In the genomic region with DNA sequence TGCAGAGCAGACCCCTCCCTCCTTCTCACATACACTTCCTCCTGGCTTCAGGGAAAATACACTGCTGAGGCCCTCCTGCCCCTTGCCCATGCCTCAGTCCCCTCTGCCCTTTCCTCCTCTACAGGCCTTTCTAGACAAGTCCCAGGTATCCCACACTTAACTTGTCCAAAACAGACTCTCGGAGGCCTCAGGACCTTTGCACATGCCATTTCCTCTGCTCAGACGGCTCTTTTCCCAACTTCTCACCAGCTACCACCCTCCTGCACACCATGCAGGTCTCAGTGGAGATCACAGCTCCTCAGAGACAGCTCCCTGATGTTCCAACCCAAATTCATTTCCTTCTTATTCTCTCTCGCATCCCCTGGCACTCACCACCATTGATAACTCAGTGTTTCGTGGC, we compare ENCODE assay signal across 1 cellular context.
TF ChIP-seq lines count a peak whose summit lies in the region.

No MANE protein-coding gene starts in this region.

TF ChIP-seq in A549, 52 proteins besides CTCF, POLR2A, EP300 and RAD21 (continued from another document):
- TF ChIP-seq, protein P1, sequence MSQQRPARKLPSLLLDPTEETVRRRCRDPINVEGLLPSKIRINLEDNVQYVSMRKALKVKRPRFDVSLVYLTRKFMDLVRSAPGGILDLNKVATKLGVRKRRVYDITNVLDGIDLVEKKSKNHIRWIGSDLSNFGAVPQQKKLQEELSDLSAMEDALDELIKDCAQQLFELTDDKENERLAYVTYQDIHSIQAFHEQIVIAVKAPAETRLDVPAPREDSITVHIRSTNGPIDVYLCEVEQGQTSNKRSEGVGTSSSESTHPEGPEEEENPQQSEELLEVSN (IDR thresholded peaks at IDR 0.05; ENCODE audit: borderline replicate concordance, low read depth) = no peak
- TF ChIP-seq, protein P2, sequence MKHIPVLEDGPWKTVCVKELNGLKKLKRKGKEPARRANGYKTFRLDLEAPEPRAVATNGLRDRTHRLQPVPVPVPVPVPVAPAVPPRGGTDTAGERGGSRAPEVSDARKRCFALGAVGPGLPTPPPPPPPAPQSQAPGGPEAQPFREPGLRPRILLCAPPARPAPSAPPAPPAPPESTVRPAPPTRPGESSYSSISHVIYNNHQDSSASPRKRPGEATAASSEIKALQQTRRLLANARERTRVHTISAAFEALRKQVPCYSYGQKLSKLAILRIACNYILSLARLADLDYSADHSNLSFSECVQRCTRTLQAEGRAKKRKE (CRISPR knock-in tag; IDR thresholded peaks at IDR 0.05; ENCODE audit: low read depth) = no peak
- TF ChIP-seq ZFP36 (IDR thresholded peaks at IDR 0.05; ENCODE audit: borderline replicate concordance, partially characterized antibody) (no peak), HOXB5 (CRISPR knock-in tag; IDR thresholded peaks at IDR 0.05) (no peak), MYC (IDR thresholded peaks at IDR 0.05; ENCODE audit: borderline replicate concordance, low read length) (no peak), FOSL2 (IDR thresholded peaks at IDR 0.05) (no peak), FOSL2 (CRISPR knock-in tag; IDR thresholded peaks at IDR 0.05) (no peak), ZSCAN20 (CRISPR knock-in tag; IDR thresholded peaks at IDR 0.05) (no peak), KDM5A (IDR thresholded peaks at IDR 0.05) (no peak), JUNB (IDR thresholded peaks at IDR 0.05) (no peak), TFCP2L1 (CRISPR knock-in tag; IDR thresholded peaks at IDR 0.05) (no peak), EHF (CRISPR knock-in tag; IDR thresholded peaks at IDR 0.05) (no peak)
